ENCODE assay signal across 8 cellular contexts in the genomic region with DNA sequence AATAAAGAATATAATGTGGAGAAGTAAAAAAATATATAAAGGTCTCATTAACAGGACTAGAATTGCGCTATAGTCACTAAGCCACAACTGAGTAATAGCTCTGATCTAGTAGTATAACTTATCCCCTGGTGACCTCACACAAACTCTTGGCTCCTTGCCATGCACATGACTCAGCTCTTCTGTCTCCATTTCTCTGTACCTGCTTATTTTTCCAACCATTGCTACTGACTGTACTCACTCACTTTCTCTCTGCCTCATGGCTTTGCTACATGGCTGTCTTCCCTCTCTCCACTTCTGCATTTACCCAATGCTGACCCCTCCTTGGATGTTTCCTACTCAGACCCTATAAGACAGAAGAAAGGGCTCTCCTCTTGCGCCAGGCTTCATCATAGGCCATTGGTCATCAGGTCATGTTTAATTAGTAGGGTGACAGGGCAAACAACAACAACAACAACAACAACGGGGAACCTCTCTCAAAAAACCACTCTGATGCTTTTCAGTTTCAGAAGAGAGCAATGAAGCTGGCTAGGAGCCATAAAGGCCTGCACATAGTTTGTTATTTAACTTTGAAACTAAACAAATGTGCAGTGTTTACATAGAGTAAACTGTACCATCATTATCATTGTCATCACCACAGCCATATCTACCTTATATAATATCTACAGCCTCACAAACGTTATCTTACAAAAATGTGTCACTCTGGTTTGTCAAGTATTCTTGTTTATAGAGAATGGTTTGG. TPM values are rescaled to one million over a fixed set of nuclear protein-coding genes. Genes with fewer than 3 reads are reported as not detected.
DNase-seq lines count a peak whose midpoint lies in the region; ATAC-seq, FAIRE-seq and TF ChIP-seq lines count a peak whose summit lies in the region.

No MANE protein-coding gene starts in this region.

- DNase-seq in A673 (ENCODE audit: low spot score) = peak; percentile 54
- peak; percentile 82 for DNase-seq in HFF-Myc (ENCODE audit: extremely low read depth, low read depth)
- peak; percentile 90 for DNase-seq in RCC 7860 (ENCODE audit: low spot score)
- peak; percentile 53 for DNase-seq in amniotic stem cell (lab: John Stamatoyannopoulos, UW)
- no peak for DNase-seq in omental fat pad (ENCODE audit: low spot score)
- no peak for DNase-seq in GM20000 (ENCODE audit: low spot score)
- DNase-seq in GM10248 (ENCODE audit: extremely low spot score) = no peak
- no peak for DNase-seq in middle frontal gyrus (ENCODE audit: extremely low spot score, low spot score)

- FAIRE-seq in RCC 7860 (lab: Jason Lieb, UNC) = peak; percentile 86

- no TSS peak for BruUV-seq in A673 (replicated peaks; lab: Mats Ljungman, UMichigan)

- H3K27ac ChIP-seq in A673 (ENCODE audit: low read depth, low read length, poor library complexity, severe bottlenecking) = no peak overlapping the region

- no peak overlapping the region for H3K4me3 ChIP-seq in A673 (ENCODE audit: low read depth, low read length, poor library complexity, severe bottlenecking)
- no peak overlapping the region for H3K4me3 ChIP-seq in HFF-Myc (replicated peaks; ENCODE audit: low read depth, low read length)

- peak; percentile 64 for ATAC-seq in omental fat pad (ENCODE audit: low FRiP score)

- H3K9me3 ChIP-seq in A673 (ENCODE audit: low read depth, low read length, poor library complexity, severe bottlenecking) = no peaks in the 10 kb centered on the region

- H3K36me3 ChIP-seq in A673 (ENCODE audit: insufficient read depth, low read length, poor library complexity, severe bottlenecking) = no peaks in the 10 kb centered on the region

- no peak for TF ChIP-seq CTCF in A673 (conservative IDR thresholded peaks at IDR 0.05; ENCODE audit: low read depth, low read length)
- TF ChIP-seq CTCF in HFF-Myc (IDR thresholded peaks at IDR 0.05; ENCODE audit: low read depth, low read length, missing control alignments) = no peak
- no peak for TF ChIP-seq CTCF in omental fat pad (IDR thresholded peaks at IDR 0.05)
- TF ChIP-seq CTCF in GM20000 (IDR thresholded peaks at IDR 0.05; ENCODE audit: extremely low read depth, missing control alignments) = no peak
- no peak for TF ChIP-seq CTCF in GM10248 (IDR thresholded peaks at IDR 0.05; ENCODE audit: control extremely low read depth, extremely low read depth, low read depth, missing control alignments)

- intact Hi-C loops in A673 (cut with micrococcal nuclease; ENCODE audit: unreplicated experiment) = no loop called here

- POLR2A ChIA-PET in A673 (lab: Charles Lee; ENCODE audit: low non-redundant PET) = no interaction called here
- POLR2A ChIA-PET in GM10248 (lab: Yijun Ruan, JAX) = no interaction called here

- no peaks in the 10 kb centered on the region for H3K27me3 ChIP-seq in A673 (replicated peaks; ENCODE audit: insufficient read depth, low read depth, low read length, poor library complexity)

- CTCF ChIA-PET in A673 (lab: Charles Lee) = no interaction called here
- CTCF ChIA-PET in GM10248 (lab: Yijun Ruan, JAX) = interaction anchor here (1.5 kb wide), 1 partner anchor 17 kb away, joined by 3 read pairs; no protein-coding TSS in a partner anchor

- H3K4me1 ChIP-seq in A673 (ENCODE audit: insufficient read depth, low read length, poor library complexity, severe bottlenecking) = no peaks in the 10 kb centered on the region

RNA-seq across cellular contexts. Expression of a gene that starts 25.6 kb away (rescaled TPM):
- total RNA-seq in A673 (2021) = 25.2 and 29.2 TPM in 2 replicates
- 10 to 100 TPM; 10.7 to 22.1 (median 16.3) TPM for total RNA-seq in omental fat pad

Comparison
In these comparisons a context has a peak if more than half of its experiments do, and no peak if none do; other contexts are left out.
1. DNase-seq: peak in A673 (single experiment), HFF-Myc (single experiment), RCC 7860 (single experiment) and amniotic stem cell (single experiment); none in omental fat pad (single experiment), GM20000 (single experiment), GM10248 (single experiment) and middle frontal gyrus (single experiment).